Comparison of ENCODE assay signal across 1 cellular context in genomic region chr19:54420068-54420382, GRCh38.
TF ChIP-seq lines count a peak whose summit lies in the region.

No MANE protein-coding gene starts in this region.

TF ChIP-seq in HepG2, 621 proteins besides CTCF, POLR2A, EP300 and RAD21 (continued from another document):
- TF ChIP-seq HDAC2 (CRISPR knock-in tag; IDR thresholded peaks at IDR 0.05) (no peak), EZH2 (conservative IDR thresholded peaks at IDR 0.05; ENCODE audit: low read depth, low read length) (no peak), NCOA1 (CRISPR knock-in tag; IDR thresholded peaks at IDR 0.05) (no peak), SKI (IDR thresholded peaks at IDR 0.05; ENCODE audit: partially characterized antibody) (peak; percentile 11), ZNF609 (CRISPR knock-in tag; IDR thresholded peaks at IDR 0.05; ENCODE audit: borderline replicate concordance) (no peak; the same call in 1 of the 2 replicates), HNF4A (CRISPR knock-in tag; IDR thresholded peaks at IDR 0.05) (no peak), HOXD1 (CRISPR knock-in tag; IDR thresholded peaks at IDR 0.05) (no peak), HMG20B (CRISPR knock-in tag; conservative IDR thresholded peaks at IDR 0.05) (no peak), ZNF34 (CRISPR knock-in tag; IDR thresholded peaks at IDR 0.05; ENCODE audit: borderline replicate concordance) (no peak), ZNF646 (CRISPR knock-in tag; IDR thresholded peaks at IDR 0.05) (no peak), KDM5A (IDR thresholded peaks at IDR 0.05; ENCODE audit: borderline replicate concordance, low read length) (no peak), ZSCAN31 (CRISPR knock-in tag; IDR thresholded peaks at IDR 0.05; ENCODE audit: low read depth) (no peak), PBX2 (CRISPR knock-in tag; IDR thresholded peaks at IDR 0.05) (no peak), THYN1 (CRISPR knock-in tag; IDR thresholded peaks at IDR 0.05; ENCODE audit: borderline replicate concordance, low read depth) (no peak), ZFY (CRISPR knock-in tag; IDR thresholded peaks at IDR 0.05) (peak; percentile 38; the same call in 1 of the 2 replicates), ZNF574 (CRISPR knock-in tag; IDR thresholded peaks at IDR 0.05) (no peak), ZNF432 (CRISPR knock-in tag; IDR thresholded peaks at IDR 0.05; ENCODE audit: borderline replicate concordance) (no peak), ZBTB7B (CRISPR knock-in tag; IDR thresholded peaks at IDR 0.05) (no peak), RFX3 (CRISPR knock-in tag; IDR thresholded peaks at IDR 0.05) (no peak), ZBTB1 (CRISPR knock-in tag; IDR thresholded peaks at IDR 0.05; ENCODE audit: borderline replicate concordance) (no peak), HCFC1 (IDR thresholded peaks at IDR 0.05; ENCODE audit: low read depth, low read length) (no peak), CEBPB (IDR thresholded peaks at IDR 0.05; ENCODE audit: borderline replicate concordance, low read depth, low read length) (no peak), ZBTB34 (CRISPR knock-in tag; IDR thresholded peaks at IDR 0.05) (no peak), KIAA2018 (CRISPR knock-in tag; IDR thresholded peaks at IDR 0.05; ENCODE audit: borderline replicate concordance) (no peak), ZNF792 (CRISPR knock-in tag; IDR thresholded peaks at IDR 0.05) (no peak), ZNF740 (CRISPR knock-in tag; IDR thresholded peaks at IDR 0.05) (no peak; the same call in 1 of the 2 replicates), HOXA9 (CRISPR knock-in tag; IDR thresholded peaks at IDR 0.05; ENCODE audit: borderline replicate concordance) (no peak), ZNF343 (CRISPR knock-in tag; IDR thresholded peaks at IDR 0.05) (no peak), ZNF546 (CRISPR knock-in tag; conservative IDR thresholded peaks at IDR 0.05) (no peak), SMAD9 (CRISPR knock-in tag; IDR thresholded peaks at IDR 0.05) (no peak), KLF12 (CRISPR knock-in tag; IDR thresholded peaks at IDR 0.05; ENCODE audit: borderline replicate concordance) (no peak), SMAD3 (CRISPR knock-in tag; IDR thresholded peaks at IDR 0.05) (no peak)
TF ChIP-seq in HepG2: peak in this region for 16.
